ENCODE assay signal across 1 cellular context in the genomic region with DNA sequence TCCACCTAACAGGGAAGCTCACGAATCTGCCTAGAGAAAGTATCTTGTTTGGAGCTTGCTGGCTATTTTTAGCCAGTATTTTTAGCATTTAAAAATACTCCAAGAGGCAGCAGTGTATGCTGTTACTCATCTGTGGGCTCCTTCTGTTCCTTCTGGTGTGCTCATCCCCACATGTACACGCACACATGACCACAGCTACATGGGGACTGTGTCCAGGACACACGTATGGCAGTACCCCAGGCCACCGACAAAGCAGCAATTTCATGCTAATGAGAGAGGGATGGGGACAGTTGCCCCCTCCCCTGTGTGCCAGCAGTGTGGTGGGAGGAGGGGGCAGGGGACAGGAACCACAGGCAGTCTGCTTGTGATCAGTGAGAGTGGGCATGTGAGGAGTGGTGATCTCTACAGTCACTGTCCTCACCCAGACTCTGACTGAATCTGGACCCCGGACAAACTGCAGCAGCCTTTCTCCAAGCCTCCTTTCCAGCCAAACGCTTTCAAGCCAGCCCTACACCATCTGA.
TF ChIP-seq lines count a peak whose summit lies in the region.

No MANE protein-coding gene starts in this region.

TF ChIP-seq in GM23338, 12 proteins besides CTCF, POLR2A, EP300 and RAD21 (continued from another document):
- TF ChIP-seq ZNF462 (CRISPR knock-in tag; IDR thresholded peaks at IDR 0.05): no peak
- TF ChIP-seq, protein P1, sequence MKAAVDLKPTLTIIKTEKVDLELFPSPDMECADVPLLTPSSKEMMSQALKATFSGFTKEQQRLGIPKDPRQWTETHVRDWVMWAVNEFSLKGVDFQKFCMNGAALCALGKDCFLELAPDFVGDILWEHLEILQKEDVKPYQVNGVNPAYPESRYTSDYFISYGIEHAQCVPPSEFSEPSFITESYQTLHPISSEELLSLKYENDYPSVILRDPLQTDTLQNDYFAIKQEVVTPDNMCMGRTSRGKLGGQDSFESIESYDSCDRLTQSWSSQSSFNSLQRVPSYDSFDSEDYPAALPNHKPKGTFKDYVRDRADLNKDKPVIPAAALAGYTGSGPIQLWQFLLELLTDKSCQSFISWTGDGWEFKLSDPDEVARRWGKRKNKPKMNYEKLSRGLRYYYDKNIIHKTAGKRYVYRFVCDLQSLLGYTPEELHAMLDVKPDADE (IDR thresholded peaks at IDR 0.05): no peak
- no peak for TF ChIP-seq ZNF331 (CRISPR knock-in tag; IDR thresholded peaks at IDR 0.05; ENCODE audit: low read depth)
- TF ChIP-seq ZNF114 (CRISPR knock-in tag; IDR thresholded peaks at IDR 0.05): no peak
- no peak for TF ChIP-seq JUNB (IDR thresholded peaks at IDR 0.05; ENCODE audit: unreplicated experiment)
- TF ChIP-seq POLR2AphosphoS5 (IDR thresholded peaks at IDR 0.05; ENCODE audit: low read depth): no peak
